Comparison of ENCODE assay signal across 12 cellular contexts in the genomic region with DNA sequence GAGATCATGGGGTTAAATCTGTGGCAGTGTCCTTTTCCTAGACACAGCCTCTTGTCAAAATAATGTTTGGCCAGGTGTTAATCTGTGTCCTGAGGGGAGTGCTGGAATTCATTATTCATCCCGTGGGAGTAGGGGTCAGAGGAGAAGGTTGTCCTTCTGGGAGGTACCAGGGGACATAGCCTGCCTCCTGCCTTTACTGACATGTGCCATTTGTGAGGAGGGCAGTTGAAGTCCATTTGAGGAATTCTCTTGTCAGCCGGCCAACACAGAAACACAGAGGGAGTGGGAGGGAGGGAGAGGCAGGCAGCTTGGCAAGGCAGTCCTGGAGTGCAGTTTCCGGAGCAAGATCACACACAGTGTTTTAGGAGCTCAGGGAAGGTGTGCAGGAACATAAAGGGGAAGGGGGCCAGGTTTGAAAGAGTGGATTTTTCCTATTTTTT.
DNase-seq lines count a peak whose midpoint lies in the region; ATAC-seq and TF ChIP-seq lines count a peak whose summit lies in the region.
"Had no signal": no experiment of that assay in that cellular context is flagged by ENCODE, and none has a peak within 500 bp of the region (broad histone marks: within the 10 kb centered on the region; RNA-seq: fewer than 3 reads in every experiment).

No MANE protein-coding gene starts in this region.

- intact Hi-C loops in left ventricle myocardium superior (cut with micrococcal nuclease) = no loop called here

- H3K4me3 ChIP-seq in BLaER1 treated with 17β-estradiol and CSF1 and Interleukin-3, amounts not matched to agents 10 nM and 100 nM = no peak overlapping the region
- H3K4me3 ChIP-seq in parathyroid adenoma (ENCODE audit: low read depth, low read length) = no peak overlapping the region

- H4K20me1 ChIP-seq in BLaER1 treated with 17β-estradiol and CSF1 and Interleukin-3, amounts not matched to agents 10 nM and 100 nM = peaks cover 0 to 59% (median 25%) of the 10 kb centered on the region in 11 experiments; a peak in 11 of 22 replicates

- H3K79me2 ChIP-seq in parathyroid adenoma = no peaks in the 10 kb centered on the region

- H3K27ac ChIP-seq in BLaER1 treated with 17β-estradiol and CSF1 and Interleukin-3, amounts not matched to agents 10 nM and 100 nM = no peak overlapping the region
- H3K27ac ChIP-seq in parathyroid adenoma = no peak overlapping the region

- H3K4me1 Mint-ChIP-seq in WTC11 = peaks cover 44% of the 10 kb centered on the region

- H3K9ac ChIP-seq in BLaER1 treated with 17β-estradiol and CSF1 and Interleukin-3, amounts not matched to agents 10 nM and 100 nM = no peak overlapping the region
- H3K9ac ChIP-seq in parathyroid adenoma = no peak overlapping the region

- H3K9me3 Mint-ChIP-seq in WTC11 = no peaks in the 10 kb centered on the region

- no peak overlapping the region for H3K27ac Mint-ChIP-seq in WTC11

- peak overlapping the region; percentile 31 for H2AFZ ChIP-seq in parathyroid adenoma

- H3K27me3 Mint-ChIP-seq in WTC11 (ENCODE audit: low read depth) = no peaks in the 10 kb centered on the region; the same call in 1 of the 2 replicates

- no peaks in the 10 kb centered on the region for H3K9me3 ChIP-seq in BLaER1 treated with 17β-estradiol and CSF1 and Interleukin-3, amounts not matched to agents 10 nM and 100 nM (replicated peaks in 1 of 11)
- no peaks in the 10 kb centered on the region for H3K9me3 ChIP-seq in parathyroid adenoma (ENCODE audit: control insufficient read depth, low read length)

- no peaks in the 10 kb centered on the region for H3K36me3 ChIP-seq in BLaER1 treated with 17β-estradiol and CSF1 and Interleukin-3, amounts not matched to agents 10 nM and 100 nM
- no peaks in the 10 kb centered on the region for H3K36me3 ChIP-seq in parathyroid adenoma (ENCODE audit: control insufficient read depth, insufficient read depth, low read length)

- peak overlapping the region; percentile 8; the same call in 1 of the 2 replicates for H3K4me3 Mint-ChIP-seq in WTC11

- H3K4me1 ChIP-seq in BLaER1 treated with 17β-estradiol and CSF1 and Interleukin-3, amounts not matched to agents 10 nM and 100 nM = peaks cover 27 to 48% (median 39%) of the 10 kb centered on the region in 10 experiments
- peaks cover 22% of the 10 kb centered on the region for H3K4me1 ChIP-seq in parathyroid adenoma

- ATAC-seq in WTC11 (no peak), left ventricle myocardium superior (peak; percentile 90), GM21825 (IDR thresholded peaks at IDR 0.05; ENCODE audit: unreplicated experiment) (no peak), GM21423 (IDR thresholded peaks at IDR 0.05; ENCODE audit: unreplicated experiment) (no peak)

- H3K27me3 ChIP-seq in BLaER1 treated with 17β-estradiol and CSF1 and Interleukin-3, amounts not matched to agents 10 nM and 100 nM = no peaks in the 10 kb centered on the region
- no peaks in the 10 kb centered on the region for H3K27me3 ChIP-seq in parathyroid adenoma (ENCODE audit: control insufficient read depth, insufficient read depth, low read length)

- CTCF ChIA-PET in WTC11 (lab: Charles Lee) = no interaction called here

- H3K36me3 Mint-ChIP-seq in WTC11 = no peaks in the 10 kb centered on the region

- TF ChIP-seq CTCF in WTC11 (IDR thresholded peaks at IDR 0.05) = no peak
- TF ChIP-seq CTCF in parathyroid adenoma (IDR thresholded peaks at IDR 0.05) = no peak

- POLR2A ChIA-PET in WTC11 (lab: Charles Lee) = no interaction called here

- peak overlapping the region in 7 of 11 experiments; percentile 5 to 36 (median 10); a peak in 6 of 22 replicates for H3K4me2 ChIP-seq in BLaER1 treated with 17β-estradiol and CSF1 and Interleukin-3, amounts not matched to agents 10 nM and 100 nM
- peak overlapping the region; percentile 9 for H3K4me2 ChIP-seq in parathyroid adenoma (ENCODE audit: low read length)

- DNase-seq in WTC11 (ENCODE audit: low spot score) = no peak
- DNase-seq in left ventricle myocardium superior = peak; percentile 47
- DNase-seq in DMS153 (lab: John Stamatoyannopoulos, UW) = no peak
- no peak for DNase-seq in occipital lobe (lab: John Stamatoyannopoulos, UW)
- DNase-seq: MV-4-11, NCI-H510A treated with DMSO at 0.1 percent for 48 hours, SHP77 treated with DMSO at 0.1 percent for 48 hours, trophoblast cell had no signal

TF ChIP-seq in WTC11, 78 proteins besides CTCF, POLR2A, EP300 and RAD21:
- TF ChIP-seq ZNF396 (CRISPR knock-in tag; IDR thresholded peaks at IDR 0.05; ENCODE audit: borderline replicate concordance) (no peak), IRF1 (CRISPR knock-in tag; IDR thresholded peaks at IDR 0.05) (no peak), NFATC4 (CRISPR knock-in tag; IDR thresholded peaks at IDR 0.05) (no peak), MXD4 (CRISPR knock-in tag; IDR thresholded peaks at IDR 0.05; ENCODE audit: borderline replicate concordance) (no peak)
